In genomic region chr7:22666732-22667131, GRCh38 we compare ENCODE assay signal across 14 cellular contexts.
DNase-seq lines count a peak whose midpoint lies in the region; ATAC-seq lines count a peak whose summit lies in the region.
"Had no signal": no experiment of that assay in that cellular context is flagged by ENCODE, and none has a peak within 500 bp of the region (broad histone marks: within the 10 kb centered on the region; RNA-seq: fewer than 3 reads in every experiment).

No MANE protein-coding gene starts in this region.

- no peak overlapping the region for H3K27ac Mint-ChIP-seq in activated T-helper 2 cell treated with anti-CD3 and anti-CD28 coated beads, Interferon-gamma antibody, Interleukin-2, Interleukin-4, amounts not matched to agents 10 μg/mL and 5 μg/mL and 100 μg/mL, durations not matched to agents 14 hours and 24 hours and 36 hours
- no peak overlapping the region for H3K27ac Mint-ChIP-seq in activated naive CD8-positive, alpha-beta T cell treated with anti-CD3 and anti-CD28 coated beads, Interleukin-2, amount 50 U/mL, for 24 hours
- H3K27ac Mint-ChIP-seq: activated naive CD8-positive, alpha-beta T cell treated with anti-CD3 and anti-CD28 coated beads for 36 hours had no signal

- H3K4me1 Mint-ChIP-seq in activated T-helper 2 cell treated with anti-CD3 and anti-CD28 coated beads, Interferon-gamma antibody, Interleukin-2, Interleukin-4, amounts not matched to agents 10 μg/mL and 5 μg/mL and 100 μg/mL, durations not matched to agents 14 hours and 24 hours and 36 hours (ENCODE audit: low read depth): peaks cover 68% of the 10 kb centered on the region
- H3K4me1 Mint-ChIP-seq in activated naive CD8-positive, alpha-beta T cell treated with anti-CD3 and anti-CD28 coated beads, Interleukin-2, amount 50 U/mL, for 24 hours: peaks cover 55% of the 10 kb centered on the region

- H3K9me3 Mint-ChIP-seq in activated T-helper 2 cell treated with anti-CD3 and anti-CD28 coated beads, Interferon-gamma antibody, Interleukin-2, Interleukin-4, amounts not matched to agents 10 μg/mL and 5 μg/mL and 100 μg/mL, durations not matched to agents 14 hours and 24 hours and 36 hours: peaks cover 6% of the 10 kb centered on the region
- peaks cover 7% of the 10 kb centered on the region for H3K9me3 Mint-ChIP-seq in activated naive CD8-positive, alpha-beta T cell treated with anti-CD3 and anti-CD28 coated beads, Interleukin-2, amount 50 U/mL, for 24 hours
- H3K9me3 Mint-ChIP-seq: activated naive CD8-positive, alpha-beta T cell treated with anti-CD3 and anti-CD28 coated beads for 36 hours had no signal

- no peak overlapping the region for H3K4me3 Mint-ChIP-seq in activated T-helper 2 cell treated with anti-CD3 and anti-CD28 coated beads, Interferon-gamma antibody, Interleukin-2, Interleukin-4, amounts not matched to agents 10 μg/mL and 5 μg/mL and 100 μg/mL, durations not matched to agents 14 hours and 24 hours and 36 hours (ENCODE audit: low read depth)
- H3K4me3 Mint-ChIP-seq in activated naive CD8-positive, alpha-beta T cell treated with anti-CD3 and anti-CD28 coated beads, Interleukin-2, amount 50 U/mL, for 24 hours: no peak overlapping the region
- H3K4me3 Mint-ChIP-seq: activated naive CD8-positive, alpha-beta T cell treated with anti-CD3 and anti-CD28 coated beads for 36 hours had no signal

- ATAC-seq in activated naive CD8-positive, alpha-beta T cell treated with anti-CD3 and anti-CD28 coated beads, Interleukin-2, amount 50 U/mL, for 24 hours: no peak
- ATAC-seq: GM12878 had no signal

- H3K27me3 Mint-ChIP-seq in activated T-helper 2 cell treated with anti-CD3 and anti-CD28 coated beads, Interferon-gamma antibody, Interleukin-2, Interleukin-4, amounts not matched to agents 10 μg/mL and 5 μg/mL and 100 μg/mL, durations not matched to agents 14 hours and 24 hours and 36 hours (ENCODE audit: low read depth): peaks cover 14% of the 10 kb centered on the region
- H3K27me3 Mint-ChIP-seq in activated naive CD8-positive, alpha-beta T cell treated with anti-CD3 and anti-CD28 coated beads, Interleukin-2, amount 50 U/mL, for 24 hours: peaks cover 8% of the 10 kb centered on the region

- H3K36me3 Mint-ChIP-seq in activated T-helper 2 cell treated with anti-CD3 and anti-CD28 coated beads, Interferon-gamma antibody, Interleukin-2, Interleukin-4, amounts not matched to agents 10 μg/mL and 5 μg/mL and 100 μg/mL, durations not matched to agents 14 hours and 24 hours and 36 hours (ENCODE audit: low read depth): peaks cover 12% of the 10 kb centered on the region
- H3K36me3 Mint-ChIP-seq in activated naive CD8-positive, alpha-beta T cell treated with anti-CD3 and anti-CD28 coated beads, Interleukin-2, amount 50 U/mL, for 24 hours (ENCODE audit: low read depth): no peaks in the 10 kb centered on the region
- H3K36me3 Mint-ChIP-seq: activated naive CD8-positive, alpha-beta T cell treated with anti-CD3 and anti-CD28 coated beads for 36 hours had no signal

- DNase-seq in Daoy (ENCODE audit: low read depth) (peak; percentile 90), M059J (ENCODE audit: low read depth) (peak; percentile 96), amniotic epithelial cell (ENCODE audit: low read depth) (peak; percentile 30), kidney tubule cell (ENCODE audit: low spot score) (peak; percentile 85), NCI-H2029 treated with DMSO at 0.1 percent for 48 hours (lab: John Stamatoyannopoulos, UW) (no peak)
- no peak for DNase-seq in activated T-helper 2 cell treated with anti-CD3 and anti-CD28 coated beads, Interferon-gamma antibody, Interleukin-2, Interleukin-4, amounts not matched to agents 10 μg/mL and 5 μg/mL and 100 μg/mL, durations not matched to agents 14 hours and 24 hours and 36 hours (ENCODE audit: low spot score)
- no peak for DNase-seq in activated naive CD8-positive, alpha-beta T cell treated with anti-CD3 and anti-CD28 coated beads, Interleukin-2, amount 50 U/mL, for 24 hours
- DNase-seq in activated CD4-positive, alpha-beta T cell treated with anti-CD3 and anti-CD28 coated beads for 1 hour: no peak
- DNase-seq: activated CD8-positive, alpha-beta memory T cell treated with anti-CD3 and anti-CD28 coated beads for 24 hours; activated naive CD8-positive, alpha-beta T cell treated with anti-CD3 and anti-CD28 coated beads for 36 hours; effector CD8-positive, alpha-beta T cell; hypothalamus; MM.1S had no signal

- intact Hi-C loops in activated T-helper 2 cell treated with anti-CD3 and anti-CD28 coated beads, Interferon-gamma antibody, Interleukin-2, Interleukin-4, amounts not matched to agents 10 μg/mL and 5 μg/mL and 100 μg/mL, durations not matched to agents 14 hours and 24 hours and 36 hours (cut with micrococcal nuclease): loop anchor here (1.0 to 10.0 kb wide), 7 partner anchors 10 to 928 kb away; partner anchors contain the start of genes CCDC126 and CDCA7L

Comparison
In these comparisons a context has a peak if more than half of its experiments do, and no peak if none do; other contexts are left out.
1. DNase-seq: peak in Daoy (single experiment), M059J (single experiment), amniotic epithelial cell (single experiment) and kidney tubule cell (single experiment); none in activated T-helper 2 cell treated with anti-CD3 and anti-CD28 coated beads, Interferon-gamma antibody, Interleukin-2, Interleukin-4, amounts not matched to agents 10 μg/mL and 5 μg/mL and 100 μg/mL, durations not matched to agents 14 hours and 24 hours and 36 hours (single experiment), activated naive CD8-positive, alpha-beta T cell treated with anti-CD3 and anti-CD28 coated beads, Interleukin-2, amount 50 U/mL, for 24 hours (single experiment), NCI-H2029 treated with DMSO at 0.1 percent for 48 hours (single experiment) and activated CD4-positive, alpha-beta T cell treated with anti-CD3 and anti-CD28 coated beads for 1 hour (single experiment).